Comparison of ENCODE assay signal across 12 cellular contexts in the genomic region with DNA sequence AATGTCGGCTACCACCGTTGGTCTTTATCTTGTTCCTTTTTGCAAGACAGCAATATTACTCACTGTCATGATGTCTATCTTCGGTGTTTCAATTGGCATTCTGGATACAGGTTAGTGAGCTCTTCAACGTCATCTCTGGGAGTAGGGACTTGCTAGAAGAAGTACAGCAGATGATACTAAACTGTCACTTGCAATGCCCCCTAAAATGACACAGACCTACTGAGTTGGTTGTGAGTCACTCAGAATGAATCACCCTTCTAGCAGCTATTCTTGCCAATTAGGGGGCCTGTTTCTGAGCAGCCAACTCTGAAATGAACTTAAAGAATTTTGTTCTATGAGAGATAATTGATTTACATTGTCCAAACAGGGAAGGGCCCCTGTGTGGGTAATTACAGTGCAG.
A peak's percentile ranks its signal among the peaks of the same experiment; 100 is the strongest.
DNase-seq lines count a peak whose midpoint lies in the region; TF ChIP-seq lines count a peak whose summit lies in the region.
"Had no signal": no experiment of that assay in that cellular context is flagged by ENCODE, and none has a peak within 500 bp of the region (broad histone marks: within the 10 kb centered on the region; RNA-seq: fewer than 3 reads in every experiment).

No MANE protein-coding gene starts in this region.

- H3K9me3 Mint-ChIP-seq in activated T-cell treated with anti-CD3 and anti-CD28 coated beads, Interleukin-2, amount 50 U/mL, for 24 hours: no peaks in the 10 kb centered on the region
- no peaks in the 10 kb centered on the region for H3K9me3 Mint-ChIP-seq in chondrocyte (ENCODE audit: low read depth)

- peaks cover 32% of the 10 kb centered on the region; the same call in 1 of the 2 replicates for H3K79me2 ChIP-seq in OCI-LY7 (ENCODE audit: insufficient read depth, low read depth, low read length)

- peak overlapping the region; percentile 56 for H3K27ac Mint-ChIP-seq in activated T-cell treated with anti-CD3 and anti-CD28 coated beads, Interleukin-2, amount 50 U/mL, for 24 hours
- peak overlapping the region; percentile 82 for H3K27ac Mint-ChIP-seq in chondrocyte (ENCODE audit: unreplicated experiment)

- no peak overlapping the region for H3K4me3 ChIP-seq in retinal pigment epithelial cell (ENCODE audit: low read length)
- H3K4me3 ChIP-seq in OCI-LY7 (ENCODE audit: low read depth, low read length, poor library complexity, severe bottlenecking): no peak overlapping the region
- H3K4me3 ChIP-seq: BLaER1 treated with 17β-estradiol and CSF1 and Interleukin-3, amounts not matched to agents 10 nM and 100 nM; cardiac muscle cell had no signal

- H3K4me2 ChIP-seq in OCI-LY7 (ENCODE audit: low read length): no peak overlapping the region

- peaks cover 56% of the 10 kb centered on the region for H3K4me1 Mint-ChIP-seq in activated T-cell treated with anti-CD3 and anti-CD28 coated beads, Interleukin-2, amount 50 U/mL, for 24 hours (ENCODE audit: low read depth)
- peaks cover 32% of the 10 kb centered on the region for H3K4me1 Mint-ChIP-seq in chondrocyte (ENCODE audit: low read depth)

- no peaks in the 10 kb centered on the region for H4K20me1 ChIP-seq in OCI-LY7 (ENCODE audit: insufficient read depth, low read length)

- DNase-seq in activated T-cell treated with anti-CD3 and anti-CD28 coated beads, Interleukin-2, amount 50 U/mL, for 24 hours: no peak
- no peak for DNase-seq in activated T-cell treated with anti-CD3 and anti-CD28 coated beads, Interleukin-2, amount 50 U/mL, for 48 hours
- DNase-seq in NOMO-1 treated with DMSO at 0.1 percent for 48 hours (lab: John Stamatoyannopoulos, UW; ENCODE audit: unreplicated experiment): peak; percentile 48
- DNase-seq in chondrocyte (ENCODE audit: low spot score): no peak
- DNase-seq in retinal pigment epithelial cell (ENCODE audit: low read depth): peak; percentile 29
- no peak for DNase-seq in CD1c-positive myeloid dendritic cell (ENCODE audit: extremely low spot score)
- DNase-seq in OCI-LY7 (ENCODE audit: low spot score): no peak
- no peak for DNase-seq in NCI-H2081 (lab: John Stamatoyannopoulos, UW)
- DNase-seq: activated CD4-positive, alpha-beta T cell treated with anti-CD3 and anti-CD28 coated beads for 1 hour; NCI-H1092 treated with DMSO at 0.1 percent for 48 hours had no signal

- intact Hi-C loops in OCI-LY7 (cut with micrococcal nuclease; ENCODE audit: unreplicated experiment): no loop called here

- H2AFZ ChIP-seq in OCI-LY7 (ENCODE audit: low read length): no peak overlapping the region

- no peaks in the 10 kb centered on the region for H3K9me3 ChIP-seq in OCI-LY7 (ENCODE audit: low read length)

- H3K27ac ChIP-seq in OCI-LY7 (ENCODE audit: low read depth, low read length, poor library complexity, severe bottlenecking): no peak overlapping the region
- H3K27ac ChIP-seq: BLaER1 treated with 17β-estradiol and CSF1 and Interleukin-3, amounts not matched to agents 10 nM and 100 nM; cardiac muscle cell had no signal

- no peak for TF ChIP-seq CTCF in chondrocyte (IDR thresholded peaks at IDR 0.05)
- TF ChIP-seq CTCF in retinal pigment epithelial cell (conservative IDR thresholded peaks at IDR 0.05; ENCODE audit: low read depth, low read length): no peak
- no peak for TF ChIP-seq CTCF in OCI-LY7 (conservative IDR thresholded peaks at IDR 0.05; ENCODE audit: low read length)

- H3K9me2 ChIP-seq in OCI-LY7 (ENCODE audit: insufficient read depth, low read length): no peaks in the 10 kb centered on the region

- CTCF ChIA-PET in OCI-LY7 (lab: Charles Lee; ENCODE audit: unreplicated experiment): no interaction called here

- BruUV-seq in OCI-LY7 (replicated peaks; lab: Mats Ljungman, UMichigan): no TSS peak

- peaks cover 60% of the 10 kb centered on the region for H3K36me3 Mint-ChIP-seq in activated T-cell treated with anti-CD3 and anti-CD28 coated beads, Interleukin-2, amount 50 U/mL, for 24 hours (ENCODE audit: low read depth)
- H3K36me3 Mint-ChIP-seq in chondrocyte (ENCODE audit: low read depth): peaks cover 20% of the 10 kb centered on the region

- no peak overlapping the region for H3K4me3 Mint-ChIP-seq in activated T-cell treated with anti-CD3 and anti-CD28 coated beads, Interleukin-2, amount 50 U/mL, for 24 hours
- H3K4me3 Mint-ChIP-seq in chondrocyte (ENCODE audit: unreplicated experiment): no peak overlapping the region

- no peaks in the 10 kb centered on the region for H3K27me3 Mint-ChIP-seq in activated T-cell treated with anti-CD3 and anti-CD28 coated beads, Interleukin-2, amount 50 U/mL, for 24 hours
- no peaks in the 10 kb centered on the region for H3K27me3 Mint-ChIP-seq in chondrocyte (ENCODE audit: low read depth)

- peaks cover 15% of the 10 kb centered on the region for H3K4me1 ChIP-seq in OCI-LY7 (ENCODE audit: insufficient read depth, low read length, poor library complexity, severe bottlenecking)

- H3K36me3 ChIP-seq in OCI-LY7 (ENCODE audit: insufficient read depth, low read length): peaks cover 57% of the 10 kb centered on the region

- POLR2A ChIA-PET in OCI-LY7 (lab: Charles Lee): interaction anchor here (1.1 kb wide), 1 partner anchor 14 kb away, joined by 3 read pairs; no protein-coding TSS in a partner anchor

Comparison
In these comparisons a context has a peak if more than half of its experiments do, and no peak if none do; other contexts are left out.
1. DNase-seq: peak in NOMO-1 treated with DMSO at 0.1 percent for 48 hours (single experiment) and retinal pigment epithelial cell (single experiment); none in activated T-cell treated with anti-CD3 and anti-CD28 coated beads, Interleukin-2, amount 50 U/mL, for 24 hours (single experiment), activated T-cell treated with anti-CD3 and anti-CD28 coated beads, Interleukin-2, amount 50 U/mL, for 48 hours (0 of 2), chondrocyte (single experiment), CD1c-positive myeloid dendritic cell (single experiment), OCI-LY7 (single experiment) and NCI-H2081 (0 of 2).